Comparison of ENCODE assay signal across 1 cellular context in the genomic region with DNA sequence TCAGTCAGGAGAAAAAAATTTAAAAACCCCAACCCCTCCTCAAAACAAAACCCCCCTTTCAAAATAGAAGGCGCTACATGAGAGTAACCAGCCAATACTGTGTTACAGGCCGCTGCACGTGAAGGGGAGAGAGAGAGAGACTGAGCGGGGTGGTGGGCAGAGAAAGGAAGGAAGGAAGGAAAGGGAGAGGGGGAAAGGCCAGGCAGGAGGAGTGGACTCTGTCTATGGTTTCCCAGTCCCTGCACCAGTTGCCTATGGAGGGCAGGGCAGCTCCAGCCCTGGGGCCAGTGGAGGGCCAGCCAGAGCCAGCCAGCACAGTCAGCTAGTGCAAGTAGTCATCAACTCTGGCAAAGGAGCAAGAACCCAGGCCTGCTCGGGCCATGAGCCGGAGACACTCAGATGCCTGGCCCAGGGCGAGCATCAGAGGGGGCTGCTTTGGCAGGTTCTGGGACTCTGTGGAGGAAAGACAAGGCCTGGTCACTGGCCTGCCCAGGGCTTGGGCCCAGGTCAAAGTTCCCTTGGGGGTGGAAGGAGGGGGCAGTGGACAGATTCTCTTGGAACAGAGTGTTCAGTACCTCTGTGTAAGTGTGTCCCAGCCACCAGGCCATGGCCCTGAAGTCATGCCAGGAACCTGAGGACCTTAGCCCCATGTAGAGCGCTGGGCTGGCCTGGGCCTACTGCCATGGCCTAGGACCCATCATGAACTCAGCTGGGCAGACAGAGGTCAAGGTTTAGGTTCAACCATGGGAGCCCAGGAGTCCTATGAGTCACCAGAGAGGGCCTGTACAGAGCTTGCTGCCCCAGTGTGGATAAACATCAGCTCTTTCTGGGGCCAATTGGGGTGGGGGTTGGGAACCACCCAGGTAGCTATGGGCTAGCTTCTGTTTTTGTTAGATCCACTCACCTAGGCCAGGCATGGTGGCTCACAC.
TF ChIP-seq lines count a peak whose summit lies in the region.

No MANE protein-coding gene starts in this region.

TF ChIP-seq in HepG2, 621 proteins besides CTCF, POLR2A, EP300 and RAD21 (continued from another document and continues in another):
- TF ChIP-seq, protein P1, sequence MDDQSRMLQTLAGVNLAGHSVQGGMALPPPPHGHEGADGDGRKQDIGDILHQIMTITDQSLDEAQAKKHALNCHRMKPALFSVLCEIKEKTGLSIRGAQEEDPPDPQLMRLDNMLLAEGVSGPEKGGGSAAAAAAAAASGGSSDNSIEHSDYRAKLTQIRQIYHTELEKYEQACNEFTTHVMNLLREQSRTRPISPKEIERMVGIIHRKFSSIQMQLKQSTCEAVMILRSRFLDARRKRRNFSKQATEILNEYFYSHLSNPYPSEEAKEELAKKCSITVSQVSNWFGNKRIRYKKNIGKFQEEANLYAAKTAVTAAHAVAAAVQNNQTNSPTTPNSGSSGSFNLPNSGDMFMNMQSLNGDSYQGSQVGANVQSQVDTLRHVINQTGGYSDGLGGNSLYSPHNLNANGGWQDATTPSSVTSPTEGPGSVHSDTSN (CRISPR knock-in tag; IDR thresholded peaks at IDR 0.05; ENCODE audit: borderline replicate concordance), result no peak
- TF ChIP-seq ZNF335 (CRISPR knock-in tag; IDR thresholded peaks at IDR 0.05) (peak; percentile 79; the same call in 1 of the 2 replicates), WIZ (CRISPR knock-in tag; IDR thresholded peaks at IDR 0.05) (no peak), ZBTB7B (CRISPR knock-in tag; IDR thresholded peaks at IDR 0.05) (no peak), BORCS8-MEF2B (CRISPR knock-in tag; IDR thresholded peaks at IDR 0.05) (no peak), RNF2 (conservative IDR thresholded peaks at IDR 0.05; ENCODE audit: low read depth) (no peak), TCF7 (IDR thresholded peaks at IDR 0.05; ENCODE audit: low read depth) (no peak), ZFYVE20 (CRISPR knock-in tag; IDR thresholded peaks at IDR 0.05; ENCODE audit: borderline replicate concordance, low read depth) (no peak), ZNF143 (CRISPR knock-in tag; IDR thresholded peaks at IDR 0.05) (no peak; the same call in 1 of the 2 replicates), SIN3B (IDR thresholded peaks at IDR 0.05; ENCODE audit: low read length) (no peak), ZFP36L1 (CRISPR knock-in tag; IDR thresholded peaks at IDR 0.05) (0 out of 2 replicates have a peak, but pooled peaks have one; percentile 30), FOXP1 (IDR thresholded peaks at IDR 0.05) (no peak), FOXP1 (CRISPR knock-in tag; IDR thresholded peaks at IDR 0.05) (peak; percentile 44; the same call in 1 of the 2 replicates), AGO1 (IDR thresholded peaks at IDR 0.05; ENCODE audit: low read depth, low read length, poor library complexity, severe bottlenecking) (no peak), ZNF331 (CRISPR knock-in tag; IDR thresholded peaks at IDR 0.05) (no peak), ZBTB20 (CRISPR knock-in tag; IDR thresholded peaks at IDR 0.05; ENCODE audit: borderline replicate concordance, low read depth) (no peak), HMG20B (CRISPR knock-in tag; conservative IDR thresholded peaks at IDR 0.05) (0 out of 2 replicates have a peak, but pooled peaks have one; percentile 14), SMARCC2 (IDR thresholded peaks at IDR 0.05) (no peak), ZNF792 (CRISPR knock-in tag; IDR thresholded peaks at IDR 0.05) (0 out of 2 replicates have a peak, but pooled peaks have one; percentile 29), KDM5B (CRISPR knock-in tag; IDR thresholded peaks at IDR 0.05; ENCODE audit: borderline replicate concordance) (peak; percentile 65; the same call in 1 of the 2 replicates), ZNF121 (CRISPR knock-in tag; IDR thresholded peaks at IDR 0.05) (peak; percentile 40; the same call in 1 of the 2 replicates), MIXL1 (CRISPR knock-in tag; IDR thresholded peaks at IDR 0.05) (0 out of 2 replicates have a peak, but pooled peaks have one; percentile 14), GTF2F1 (IDR thresholded peaks at IDR 0.05; ENCODE audit: low read length) (no peak), DPF2 (CRISPR knock-in tag; IDR thresholded peaks at IDR 0.05; ENCODE audit: borderline replicate concordance, low read depth) (no peak), PAX8 (CRISPR knock-in tag; IDR thresholded peaks at IDR 0.05; ENCODE audit: borderline replicate concordance) (no peak), RBM39 (IDR thresholded peaks at IDR 0.05; ENCODE audit: low read depth, low read length, poor library complexity, severe bottlenecking) (no peak), ZNF441 (CRISPR knock-in tag; IDR thresholded peaks at IDR 0.05; ENCODE audit: borderline replicate concordance) (no peak; the same call in 1 of the 2 replicates), NFE2 (CRISPR knock-in tag; IDR thresholded peaks at IDR 0.05) (no peak), SAP130 (CRISPR knock-in tag; IDR thresholded peaks at IDR 0.05; ENCODE audit: low read depth) (peak; percentile 94), SRY (CRISPR knock-in tag; IDR thresholded peaks at IDR 0.05) (no peak), POLR2AphosphoS5 (IDR thresholded peaks at IDR 0.05; ENCODE audit: low read depth, low read length) (no peak), CHCHD3 (CRISPR knock-in tag; IDR thresholded peaks at IDR 0.05) (no peak), KAT2B (IDR thresholded peaks at IDR 0.05; ENCODE audit: borderline replicate concordance, low read depth, low read length) (no peak), SNAPC2 (CRISPR knock-in tag; IDR thresholded peaks at IDR 0.05) (no peak)
- TF ChIP-seq, protein P2, sequence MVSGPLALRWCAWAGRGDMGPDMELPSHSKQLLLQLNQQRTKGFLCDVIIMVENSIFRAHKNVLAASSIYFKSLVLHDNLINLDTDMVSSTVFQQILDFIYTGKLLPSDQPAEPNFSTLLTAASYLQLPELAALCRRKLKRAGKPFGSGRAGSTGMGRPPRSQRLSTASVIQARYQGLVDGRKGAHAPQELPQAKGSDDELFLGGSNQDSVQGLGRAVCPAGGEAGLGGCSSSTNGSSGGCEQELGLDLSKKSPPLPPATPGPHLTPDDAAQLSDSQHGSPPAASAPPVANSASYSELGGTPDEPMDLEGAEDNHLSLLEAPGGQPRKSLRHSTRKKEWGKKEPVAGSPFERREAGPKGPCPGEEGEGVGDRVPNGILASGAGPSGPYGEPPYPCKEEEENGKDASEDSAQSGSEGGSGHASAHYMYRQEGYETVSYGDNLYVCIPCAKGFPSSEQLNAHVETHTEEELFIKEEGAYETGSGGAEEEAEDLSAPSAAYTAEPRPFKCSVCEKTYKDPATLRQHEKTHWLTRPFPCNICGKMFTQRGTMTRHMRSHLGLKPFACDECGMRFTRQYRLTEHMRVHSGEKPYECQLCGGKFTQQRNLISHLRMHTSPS (CRISPR knock-in tag; IDR thresholded peaks at IDR 0.05; ENCODE audit: low read depth), result peak; percentile 90; the same call in 1 of the 2 replicates
- TF ChIP-seq, protein P3, sequence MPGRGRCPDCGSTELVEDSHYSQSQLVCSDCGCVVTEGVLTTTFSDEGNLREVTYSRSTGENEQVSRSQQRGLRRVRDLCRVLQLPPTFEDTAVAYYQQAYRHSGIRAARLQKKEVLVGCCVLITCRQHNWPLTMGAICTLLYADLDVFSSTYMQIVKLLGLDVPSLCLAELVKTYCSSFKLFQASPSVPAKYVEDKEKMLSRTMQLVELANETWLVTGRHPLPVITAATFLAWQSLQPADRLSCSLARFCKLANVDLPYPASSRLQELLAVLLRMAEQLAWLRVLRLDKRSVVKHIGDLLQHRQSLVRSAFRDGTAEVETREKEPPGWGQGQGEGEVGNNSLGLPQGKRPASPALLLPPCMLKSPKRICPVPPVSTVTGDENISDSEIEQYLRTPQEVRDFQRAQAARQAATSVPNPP (CRISPR knock-in tag; IDR thresholded peaks at IDR 0.05), result no peak
- TF ChIP-seq, protein P4, sequence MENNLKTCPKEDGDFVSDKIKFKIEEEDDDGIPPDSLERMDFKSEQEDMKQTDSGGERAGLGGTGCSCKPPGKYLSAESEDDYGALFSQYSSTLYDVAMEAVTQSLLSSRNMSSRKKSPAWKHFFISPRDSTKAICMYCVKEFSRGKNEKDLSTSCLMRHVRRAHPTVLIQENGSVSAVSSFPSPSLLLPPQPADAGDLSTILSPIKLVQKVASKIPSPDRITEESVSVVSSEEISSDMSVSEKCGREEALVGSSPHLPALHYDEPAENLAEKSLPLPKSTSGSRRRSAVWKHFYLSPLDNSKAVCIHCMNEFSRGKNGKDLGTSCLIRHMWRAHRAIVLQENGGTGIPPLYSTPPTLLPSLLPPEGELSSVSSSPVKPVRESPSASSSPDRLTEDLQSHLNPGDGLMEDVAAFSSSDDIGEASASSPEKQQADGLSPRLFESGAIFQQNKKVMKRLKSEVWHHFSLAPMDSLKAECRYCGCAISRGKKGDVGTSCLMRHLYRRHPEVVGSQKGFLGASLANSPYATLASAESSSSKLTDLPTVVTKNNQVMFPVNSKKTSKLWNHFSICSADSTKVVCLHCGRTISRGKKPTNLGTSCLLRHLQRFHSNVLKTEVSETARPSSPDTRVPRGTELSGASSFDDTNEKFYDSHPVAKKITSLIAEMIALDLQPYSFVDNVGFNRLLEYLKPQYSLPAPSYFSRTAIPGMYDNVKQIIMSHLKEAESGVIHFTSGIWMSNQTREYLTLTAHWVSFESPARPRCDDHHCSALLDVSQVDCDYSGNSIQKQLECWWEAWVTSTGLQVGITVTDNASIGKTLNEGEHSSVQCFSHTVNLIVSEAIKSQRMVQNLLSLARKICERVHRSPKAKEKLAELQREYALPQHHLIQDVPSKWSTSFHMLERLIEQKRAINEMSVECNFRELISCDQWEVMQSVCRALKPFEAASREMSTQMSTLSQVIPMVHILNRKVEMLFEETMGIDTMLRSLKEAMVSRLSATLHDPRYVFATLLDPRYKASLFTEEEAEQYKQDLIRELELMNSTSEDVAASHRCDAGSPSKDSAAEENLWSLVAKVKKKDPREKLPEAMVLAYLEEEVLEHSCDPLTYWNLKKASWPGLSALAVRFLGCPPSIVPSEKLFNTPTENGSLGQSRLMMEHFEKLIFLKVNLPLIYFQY (CRISPR knock-in tag; IDR thresholded peaks at IDR 0.05; ENCODE audit: borderline replicate concordance), result peak; percentile 89; the same call in 1 of the 2 replicates
- TF ChIP-seq, protein P5, sequence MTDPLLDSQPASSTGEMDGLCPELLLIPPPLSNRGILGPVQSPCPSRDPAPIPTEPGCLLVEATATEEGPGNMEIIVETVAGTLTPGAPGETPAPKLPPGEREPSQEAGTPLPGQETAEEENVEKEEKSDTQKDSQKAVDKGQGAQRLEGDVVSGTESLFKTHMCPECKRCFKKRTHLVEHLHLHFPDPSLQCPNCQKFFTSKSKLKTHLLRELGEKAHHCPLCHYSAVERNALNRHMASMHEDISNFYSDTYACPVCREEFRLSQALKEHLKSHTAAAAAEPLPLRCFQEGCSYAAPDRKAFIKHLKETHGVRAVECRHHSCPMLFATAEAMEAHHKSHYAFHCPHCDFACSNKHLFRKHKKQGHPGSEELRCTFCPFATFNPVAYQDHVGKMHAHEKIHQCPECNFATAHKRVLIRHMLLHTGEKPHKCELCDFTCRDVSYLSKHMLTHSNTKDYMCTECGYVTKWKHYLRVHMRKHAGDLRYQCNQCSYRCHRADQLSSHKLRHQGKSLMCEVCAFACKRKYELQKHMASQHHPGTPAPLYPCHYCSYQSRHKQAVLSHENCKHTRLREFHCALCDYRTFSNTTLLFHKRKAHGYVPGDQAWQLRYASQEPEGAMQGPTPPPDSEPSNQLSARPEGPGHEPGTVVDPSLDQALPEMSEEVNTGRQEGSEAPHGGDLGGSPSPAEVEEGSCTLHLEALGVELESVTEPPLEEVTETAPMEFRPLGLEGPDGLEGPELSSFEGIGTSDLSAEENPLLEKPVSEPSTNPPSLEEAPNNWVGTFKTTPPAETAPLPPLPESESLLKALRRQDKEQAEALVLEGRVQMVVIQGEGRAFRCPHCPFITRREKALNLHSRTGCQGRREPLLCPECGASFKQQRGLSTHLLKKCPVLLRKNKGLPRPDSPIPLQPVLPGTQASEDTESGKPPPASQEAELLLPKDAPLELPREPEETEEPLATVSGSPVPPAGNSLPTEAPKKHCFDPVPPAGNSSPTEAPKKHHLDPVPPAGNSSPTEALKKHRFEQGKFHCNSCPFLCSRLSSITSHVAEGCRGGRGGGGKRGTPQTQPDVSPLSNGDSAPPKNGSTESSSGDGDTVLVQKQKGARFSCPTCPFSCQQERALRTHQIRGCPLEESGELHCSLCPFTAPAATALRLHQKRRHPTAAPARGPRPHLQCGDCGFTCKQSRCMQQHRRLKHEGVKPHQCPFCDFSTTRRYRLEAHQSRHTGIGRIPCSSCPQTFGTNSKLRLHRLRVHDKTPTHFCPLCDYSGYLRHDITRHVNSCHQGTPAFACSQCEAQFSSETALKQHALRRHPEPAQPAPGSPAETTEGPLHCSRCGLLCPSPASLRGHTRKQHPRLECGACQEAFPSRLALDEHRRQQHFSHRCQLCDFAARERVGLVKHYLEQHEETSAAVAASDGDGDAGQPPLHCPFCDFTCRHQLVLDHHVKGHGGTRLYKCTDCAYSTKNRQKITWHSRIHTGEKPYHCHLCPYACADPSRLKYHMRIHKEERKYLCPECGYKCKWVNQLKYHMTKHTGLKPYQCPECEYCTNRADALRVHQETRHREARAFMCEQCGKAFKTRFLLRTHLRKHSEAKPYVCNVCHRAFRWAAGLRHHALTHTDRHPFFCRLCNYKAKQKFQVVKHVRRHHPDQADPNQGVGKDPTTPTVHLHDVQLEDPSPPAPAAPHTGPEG (CRISPR knock-in tag; IDR thresholded peaks at IDR 0.05), result no peak
- TF ChIP-seq, protein P6, sequence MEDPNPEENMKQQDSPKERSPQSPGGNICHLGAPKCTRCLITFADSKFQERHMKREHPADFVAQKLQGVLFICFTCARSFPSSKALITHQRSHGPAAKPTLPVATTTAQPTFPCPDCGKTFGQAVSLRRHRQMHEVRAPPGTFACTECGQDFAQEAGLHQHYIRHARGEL (CRISPR knock-in tag; IDR thresholded peaks at IDR 0.05), result no peak
- TF ChIP-seq, protein P7, sequence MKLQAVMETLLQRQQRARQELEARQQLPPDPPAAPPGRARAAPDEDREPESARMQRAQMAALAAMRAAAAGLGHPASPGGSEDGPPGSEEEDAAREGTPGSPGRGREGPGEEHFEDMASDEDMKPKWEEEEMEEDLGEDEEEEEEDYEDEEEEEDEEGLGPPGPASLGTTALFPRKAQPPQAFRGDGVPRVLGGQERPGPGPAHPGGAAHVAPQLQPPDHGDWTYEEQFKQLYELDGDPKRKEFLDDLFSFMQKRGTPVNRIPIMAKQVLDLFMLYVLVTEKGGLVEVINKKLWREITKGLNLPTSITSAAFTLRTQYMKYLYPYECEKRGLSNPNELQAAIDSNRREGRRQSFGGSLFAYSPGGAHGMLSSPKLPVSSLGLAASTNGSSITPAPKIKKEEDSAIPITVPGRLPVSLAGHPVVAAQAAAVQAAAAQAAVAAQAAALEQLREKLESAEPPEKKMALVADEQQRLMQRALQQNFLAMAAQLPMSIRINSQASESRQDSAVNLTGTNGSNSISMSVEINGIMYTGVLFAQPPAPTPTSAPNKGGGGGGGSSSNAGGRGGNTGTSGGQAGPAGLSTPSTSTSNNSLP (IDR thresholded peaks at IDR 0.05; ENCODE audit: low read depth, low read length), result no peak
- TF ChIP-seq, protein P8, sequence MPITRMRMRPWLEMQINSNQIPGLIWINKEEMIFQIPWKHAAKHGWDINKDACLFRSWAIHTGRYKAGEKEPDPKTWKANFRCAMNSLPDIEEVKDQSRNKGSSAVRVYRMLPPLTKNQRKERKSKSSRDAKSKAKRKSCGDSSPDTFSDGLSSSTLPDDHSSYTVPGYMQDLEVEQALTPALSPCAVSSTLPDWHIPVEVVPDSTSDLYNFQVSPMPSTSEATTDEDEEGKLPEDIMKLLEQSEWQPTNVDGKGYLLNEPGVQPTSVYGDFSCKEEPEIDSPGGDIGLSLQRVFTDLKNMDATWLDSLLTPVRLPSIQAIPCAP (CRISPR knock-in tag; IDR thresholded peaks at IDR 0.05; ENCODE audit: low read depth), result no peak
- TF ChIP-seq, protein P9, sequence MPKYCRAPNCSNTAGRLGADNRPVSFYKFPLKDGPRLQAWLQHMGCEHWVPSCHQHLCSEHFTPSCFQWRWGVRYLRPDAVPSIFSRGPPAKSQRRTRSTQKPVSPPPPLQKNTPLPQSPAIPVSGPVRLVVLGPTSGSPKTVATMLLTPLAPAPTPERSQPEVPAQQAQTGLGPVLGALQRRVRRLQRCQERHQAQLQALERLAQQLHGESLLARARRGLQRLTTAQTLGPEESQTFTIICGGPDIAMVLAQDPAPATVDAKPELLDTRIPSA (CRISPR knock-in tag; IDR thresholded peaks at IDR 0.05; ENCODE audit: borderline replicate concordance), result no peak
